In the genomic region with DNA sequence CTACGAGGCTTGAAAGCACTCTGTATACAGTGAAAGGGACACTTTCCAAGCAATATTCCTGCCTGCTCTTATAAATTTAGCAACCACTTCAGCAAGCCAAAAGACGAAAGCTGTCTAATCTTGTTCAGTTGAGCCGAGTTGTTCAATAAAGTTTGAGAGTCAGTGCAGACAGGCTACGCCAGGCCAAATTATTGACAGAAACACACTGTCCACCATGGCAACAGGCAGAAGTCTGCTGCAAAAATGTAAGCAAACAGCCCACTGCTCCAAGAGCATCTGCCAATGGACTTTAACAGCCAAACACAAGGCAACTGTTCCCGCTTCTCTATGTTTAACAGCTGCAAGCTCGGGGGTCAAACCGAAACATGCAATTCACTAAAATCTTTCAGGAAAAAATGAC, we compare ENCODE assay signal across 18 cellular contexts.
A peak's percentile ranks its signal among the peaks of the same experiment; 100 is the strongest.
DNase-seq lines count a peak whose midpoint lies in the region; ATAC-seq, FAIRE-seq and TF ChIP-seq lines count a peak whose summit lies in the region.
"Had no signal": no experiment of that assay in that cellular context is flagged by ENCODE, and none has a peak within 500 bp of the region (broad histone marks: within the 10 kb centered on the region; RNA-seq: fewer than 3 reads in every experiment).

No MANE protein-coding gene starts in this region.

- H3K27me3 Mint-ChIP-seq in stimulated activated memory B cell treated with anti-CD40 and anti-IgM and Interleukin-4, amounts not matched to agents 10 μg/mL and 1 μg/mL and 100 μg/mL, for 72 hours: no peaks in the 10 kb centered on the region

- peak; percentile 66 for ATAC-seq in left lung
- no peak for ATAC-seq in GM19351 (IDR thresholded peaks at IDR 0.05; ENCODE audit: unreplicated experiment)
- ATAC-seq in stimulated activated memory B cell treated with anti-CD40 and anti-IgM and Interleukin-4, amounts not matched to agents 10 μg/mL and 1 μg/mL and 100 μg/mL, for 72 hours: no peak
- ATAC-seq: GM12878 had no signal

- H3K36me3 ChIP-seq in left lung: no peaks in the 10 kb centered on the region
- peaks cover 0 to 14% (median 0%) of the 10 kb centered on the region in 4 donors for H3K36me3 ChIP-seq in sigmoid colon
- H3K36me3 ChIP-seq: adrenal gland had no signal

- H3K4me1 ChIP-seq in left lung (peaks cover 0 to 4% of the 10 kb centered on the region in 2 donors), sigmoid colon (peaks cover 0 to 74% (median 49%) of the 10 kb centered on the region in 4 donors)
- H3K4me1 ChIP-seq: adrenal gland had no signal

- no peak for TF ChIP-seq CTCF in left lung (IDR thresholded peaks at IDR 0.05)
- no peak for TF ChIP-seq CTCF in sigmoid colon (IDR thresholded peaks at IDR 0.05)

- no peaks in the 10 kb centered on the region for H3K36me3 Mint-ChIP-seq in stimulated activated memory B cell treated with anti-CD40 and anti-IgM and Interleukin-4, amounts not matched to agents 10 μg/mL and 1 μg/mL and 100 μg/mL, for 72 hours

- TF ChIP-seq EP300 in sigmoid colon (IDR thresholded peaks at IDR 0.05): no peak

- H3K4me3 ChIP-seq in left lung: no peak overlapping the region
- peak overlapping the region in 3 of 4 donors; percentile 5 to 23 (median 11) for H3K4me3 ChIP-seq in sigmoid colon
- H3K4me3 ChIP-seq: adrenal gland, GM12878 had no signal

- no peak overlapping the region for H3K27ac Mint-ChIP-seq in stimulated activated memory B cell treated with anti-CD40 and anti-IgM and Interleukin-4, amounts not matched to agents 10 μg/mL and 1 μg/mL and 100 μg/mL, for 72 hours
- H3K27ac Mint-ChIP-seq: dendritic cell treated with granulocyte-macrophage colony-stimulating factor and Interleukin-4, amounts not matched to agents 40 ng/mL and 50 ng/mL, for 4 days had no signal

- intact Hi-C loops in left lung (cut with DNase I) (no loop called here), sigmoid colon (cut with DNase I) (no loop called here)

- no peaks in the 10 kb centered on the region for H3K9me3 ChIP-seq in left lung
- H3K9me3 ChIP-seq in sigmoid colon: no peaks in the 10 kb centered on the region
- H3K9me3 ChIP-seq: adrenal gland had no signal

- no peaks in the 10 kb centered on the region for H3K9me3 Mint-ChIP-seq in stimulated activated memory B cell treated with anti-CD40 and anti-IgM and Interleukin-4, amounts not matched to agents 10 μg/mL and 1 μg/mL and 100 μg/mL, for 72 hours
- H3K9me3 Mint-ChIP-seq: dendritic cell treated with granulocyte-macrophage colony-stimulating factor and Interleukin-4, amounts not matched to agents 40 ng/mL and 50 ng/mL, for 4 days had no signal

- WGBS in sigmoid colon, 2 donors: 56 to 62% methylated on average over 7 of the region's 7 CpGs

- no peaks in the 10 kb centered on the region for H3K4me1 Mint-ChIP-seq in stimulated activated memory B cell treated with anti-CD40 and anti-IgM and Interleukin-4, amounts not matched to agents 10 μg/mL and 1 μg/mL and 100 μg/mL, for 72 hours

- H3K27ac ChIP-seq in left lung: peak overlapping the region in 1 of 2 donors; percentile 31
- H3K27ac ChIP-seq in sigmoid colon: peak overlapping the region in 3 of 4 donors; percentile 38 to 65 (median 54)
- H3K27ac ChIP-seq: adrenal gland had no signal

- H3K27me3 ChIP-seq in left lung (no peaks in the 10 kb centered on the region), sigmoid colon (no peaks in the 10 kb centered on the region)
- H3K27me3 ChIP-seq: adrenal gland had no signal

- peak; percentile 41 for FAIRE-seq in endometrium (lab: Jason Lieb, UNC)
- FAIRE-seq: GM12878 had no signal

- TF ChIP-seq POLR2A in sigmoid colon (IDR thresholded peaks at IDR 0.05): no peak

- DNase-seq in GM03348 (ENCODE audit: low spot score): peak; percentile 16
- DNase-seq in left lung: no peak
- no peak for DNase-seq in sigmoid colon
- no peak for DNase-seq in NCI-H748 treated with DMSO at 0.1 percent for 48 hours (lab: John Stamatoyannopoulos, UW)
- DNase-seq in superior temporal gyrus (ENCODE audit: extremely low spot score): no peak
- DNase-seq: activated CD4-positive, CD25-positive, alpha-beta regulatory T cell treated with anti-CD3 and anti-CD28 coated beads, Interleukin-2, amount 50 U/mL, for 72 hours; activated T-cell treated with anti-CD3 and anti-CD28 coated beads for 4 hours; adrenal gland; DMS79 treated with DMSO at 0.1 percent for 48 hours; MV-4-11; NCI-H226; occipital lobe; stimulated activated CD8-positive, alpha-beta memory T cell treated with anti-CD3 and anti-CD28 coated beads, Interleukin-4, amount 100 ng/mL, for 48 hours had no signal

- H3K4me3 Mint-ChIP-seq in stimulated activated memory B cell treated with anti-CD40 and anti-IgM and Interleukin-4, amounts not matched to agents 10 μg/mL and 1 μg/mL and 100 μg/mL, for 72 hours: no peak overlapping the region
- H3K4me3 Mint-ChIP-seq: dendritic cell treated with granulocyte-macrophage colony-stimulating factor and Interleukin-4, amounts not matched to agents 40 ng/mL and 50 ng/mL, for 4 days had no signal

Comparison
In these comparisons a context has a peak if more than half of its experiments do, and no peak if none do; other contexts are left out.
1. H3K4me3 ChIP-seq: peak in sigmoid colon (3 of 4); none in left lung (0 of 2).